ENCODE assay signal across 16 cellular contexts in genomic region chr5:59517926-59518585, GRCh38.
DNase-seq lines count a peak whose midpoint lies in the region; ATAC-seq and TF ChIP-seq lines count a peak whose summit lies in the region.
"Had no signal": no experiment of that assay in that cellular context is flagged by ENCODE, and none has a peak within 500 bp of the region (broad histone marks: within the 10 kb centered on the region; RNA-seq: fewer than 3 reads in every experiment).

No MANE protein-coding gene starts in this region.

- H3K36me3 Mint-ChIP-seq in CD8-positive, alpha-beta memory T cell: no peaks in the 10 kb centered on the region
- H3K36me3 Mint-ChIP-seq in T-helper 2 cell treated with Interferon-gamma antibody and Interleukin-4, amounts not matched to agents 5 μg/mL and 100 μg/mL, for 36 hours (ENCODE audit: low read depth): no peaks in the 10 kb centered on the region
- H3K36me3 Mint-ChIP-seq: type B pancreatic cell had no signal

- no peak overlapping the region for H3K4me3 ChIP-seq in HFF-Myc (replicated peaks; ENCODE audit: low read depth, low read length)
- H3K4me3 ChIP-seq in astrocyte of the cerebellum (ENCODE audit: low read depth, low read length): no peak overlapping the region
- no peak overlapping the region for H3K4me3 ChIP-seq in A673 (ENCODE audit: low read depth, low read length, poor library complexity, severe bottlenecking)
- H3K4me3 ChIP-seq in CD8-positive, alpha-beta memory T cell (ENCODE audit: low read length): no peak overlapping the region

- intact Hi-C loops in A673 (cut with micrococcal nuclease; ENCODE audit: unreplicated experiment): no loop called here

- POLR2A ChIA-PET in A673 (lab: Charles Lee; ENCODE audit: low non-redundant PET): no interaction called here
- POLR2A ChIA-PET in CD8-positive, alpha-beta memory T cell (lab: Charles Lee): no interaction called here

- H3K9me3 Mint-ChIP-seq in CD8-positive, alpha-beta memory T cell: no peaks in the 10 kb centered on the region
- no peaks in the 10 kb centered on the region for H3K9me3 Mint-ChIP-seq in T-helper 2 cell treated with Interferon-gamma antibody and Interleukin-4, amounts not matched to agents 5 μg/mL and 100 μg/mL, for 36 hours
- H3K9me3 Mint-ChIP-seq: activated CD4-positive, alpha-beta memory T cell treated with anti-CD3 and anti-CD28 coated beads, Interleukin-2, amount 10 ng/mL, durations not matched to agents 7 days and 5 days; type B pancreatic cell had no signal

- no peaks in the 10 kb centered on the region for H3K4me1 ChIP-seq in A673 (ENCODE audit: insufficient read depth, low read length, poor library complexity, severe bottlenecking)
- no peaks in the 10 kb centered on the region for H3K4me1 ChIP-seq in CD8-positive, alpha-beta memory T cell (ENCODE audit: insufficient read depth, low read length)

- no peaks in the 10 kb centered on the region for H3K27me3 ChIP-seq in A673 (replicated peaks; ENCODE audit: insufficient read depth, low read depth, low read length, poor library complexity)
- H3K27me3 ChIP-seq in CD8-positive, alpha-beta memory T cell (ENCODE audit: insufficient read depth, low read length, poor library complexity, severe bottlenecking): no peaks in the 10 kb centered on the region

- H3K4me1 Mint-ChIP-seq in CD8-positive, alpha-beta memory T cell: no peaks in the 10 kb centered on the region
- no peaks in the 10 kb centered on the region for H3K4me1 Mint-ChIP-seq in T-helper 2 cell treated with Interferon-gamma antibody and Interleukin-4, amounts not matched to agents 5 μg/mL and 100 μg/mL, for 36 hours (ENCODE audit: low read depth)
- H3K4me1 Mint-ChIP-seq: activated CD4-positive, alpha-beta memory T cell treated with anti-CD3 and anti-CD28 coated beads, Interleukin-2, amount 10 ng/mL, durations not matched to agents 7 days and 5 days had no signal

- no peaks in the 10 kb centered on the region for H3K36me3 ChIP-seq in A673 (ENCODE audit: insufficient read depth, low read length, poor library complexity, severe bottlenecking)
- no peaks in the 10 kb centered on the region for H3K36me3 ChIP-seq in CD8-positive, alpha-beta memory T cell (ENCODE audit: insufficient read depth, low read length)

- H3K4me3 Mint-ChIP-seq in CD8-positive, alpha-beta memory T cell: no peak overlapping the region
- H3K4me3 Mint-ChIP-seq in T-helper 2 cell treated with Interferon-gamma antibody and Interleukin-4, amounts not matched to agents 5 μg/mL and 100 μg/mL, for 36 hours: no peak overlapping the region
- H3K4me3 Mint-ChIP-seq: activated CD4-positive, alpha-beta memory T cell treated with anti-CD3 and anti-CD28 coated beads, Interleukin-2, amount 10 ng/mL, durations not matched to agents 7 days and 5 days; type B pancreatic cell had no signal

- no peak for ATAC-seq in HG02642 (IDR thresholded peaks at IDR 0.05; ENCODE audit: poor library complexity, unreplicated experiment)

- no peaks in the 10 kb centered on the region for H3K27me3 Mint-ChIP-seq in CD8-positive, alpha-beta memory T cell
- no peaks in the 10 kb centered on the region for H3K27me3 Mint-ChIP-seq in T-helper 2 cell treated with Interferon-gamma antibody and Interleukin-4, amounts not matched to agents 5 μg/mL and 100 μg/mL, for 36 hours (ENCODE audit: low read depth)
- H3K27me3 Mint-ChIP-seq: type B pancreatic cell had no signal

- BruUV-seq in A673 (replicated peaks; lab: Mats Ljungman, UMichigan): no TSS peak

- H3K27ac Mint-ChIP-seq in CD8-positive, alpha-beta memory T cell: no peak overlapping the region
- H3K27ac Mint-ChIP-seq in T-helper 2 cell treated with Interferon-gamma antibody and Interleukin-4, amounts not matched to agents 5 μg/mL and 100 μg/mL, for 36 hours: no peak overlapping the region
- H3K27ac Mint-ChIP-seq: activated CD4-positive, alpha-beta memory T cell treated with anti-CD3 and anti-CD28 coated beads, Interleukin-2, amount 10 ng/mL, durations not matched to agents 7 days and 5 days; type B pancreatic cell had no signal

- CTCF ChIA-PET in A673 (lab: Charles Lee): no interaction called here
- CTCF ChIA-PET in CD8-positive, alpha-beta memory T cell (lab: Charles Lee): no interaction called here

- peak; percentile 74 for DNase-seq in A172 (ENCODE audit: low spot score)
- DNase-seq in HFF-Myc (ENCODE audit: extremely low read depth, low read depth): peak; percentile 27
- peak; percentile 70 for DNase-seq in astrocyte of the cerebellum (ENCODE audit: low read depth)
- peak; percentile 6 for DNase-seq in hepatic stellate cell (ENCODE audit: low spot score)
- DNase-seq in A673 (ENCODE audit: low spot score): no peak
- no peak for DNase-seq in CD8-positive, alpha-beta memory T cell
- DNase-seq in T-helper 2 cell treated with Interferon-gamma antibody and Interleukin-4, amounts not matched to agents 5 μg/mL and 100 μg/mL, for 36 hours (ENCODE audit: low spot score): no peak
- DNase-seq: activated CD4-positive, alpha-beta memory T cell treated with anti-CD3 and anti-CD28 coated beads, Interleukin-2, amount 10 ng/mL, durations not matched to agents 7 days and 5 days; activated naive CD4-positive, alpha-beta T cell; cortex of kidney; head of caudate nucleus; NCI-H2171 treated with DMSO at 0.1 percent for 48 hours; stimulated activated CD8-positive, alpha-beta memory T cell treated with anti-CD3 and anti-CD28 coated beads, Interleukin-4, amount 100 ng/mL, for 48 hours; T-helper 9 cell had no signal

- H3K9me3 ChIP-seq in A673 (ENCODE audit: low read depth, low read length, poor library complexity, severe bottlenecking): no peaks in the 10 kb centered on the region
- no peaks in the 10 kb centered on the region for H3K9me3 ChIP-seq in CD8-positive, alpha-beta memory T cell (ENCODE audit: low read length)

- in situ Hi-C loops in astrocyte of the cerebellum (cut with HindIII; ENCODE audit: low sequenced_read_pairs): loop anchor here (25.0 kb wide), 1 partner anchor 119 kb away; no protein-coding TSS in a partner anchor

- TF ChIP-seq CTCF in HFF-Myc (IDR thresholded peaks at IDR 0.05; ENCODE audit: low read depth, low read length, missing control alignments) (no peak), astrocyte of the cerebellum (IDR thresholded peaks at IDR 0.05; ENCODE audit: low read depth, low read length, missing control alignments) (no peak), A673 (conservative IDR thresholded peaks at IDR 0.05; ENCODE audit: low read depth, low read length) (no peak)

- H3K27ac ChIP-seq in A673 (ENCODE audit: low read depth, low read length, poor library complexity, severe bottlenecking): no peak overlapping the region
- H3K27ac ChIP-seq in CD8-positive, alpha-beta memory T cell (ENCODE audit: low read depth, low read length): no peak overlapping the region

Comparison
In these comparisons a context has a peak if more than half of its experiments do, and no peak if none do; other contexts are left out.
1. DNase-seq: peak in A172 (single experiment), HFF-Myc (single experiment), astrocyte of the cerebellum (single experiment) and hepatic stellate cell (single experiment); none in A673 (single experiment), CD8-positive, alpha-beta memory T cell (0 of 5) and T-helper 2 cell treated with Interferon-gamma antibody and Interleukin-4, amounts not matched to agents 5 μg/mL and 100 μg/mL, for 36 hours (single experiment).